26 cellular contexts compared by ENCODE assay signal in genomic region chr17:17029938-17030337, GRCh38. TPM values are rescaled to one million over a fixed set of nuclear protein-coding genes. Genes with fewer than 3 reads are reported as not detected.
DNase-seq lines count a peak whose midpoint lies in the region; ATAC-seq and TF ChIP-seq lines count a peak whose summit lies in the region.
"Had no signal": no experiment of that assay in that cellular context is flagged by ENCODE, and none has a peak within 500 bp of the region (broad histone marks: within the 10 kb centered on the region; RNA-seq: fewer than 3 reads in every experiment).

No MANE protein-coding gene starts in this region.

- CTCF ChIA-PET in SK-N-SH (lab: Yijun Ruan, JAX) (interaction anchor here (1.0 kb wide), 1 partner anchor 13 kb away, joined by 3 read pairs; no protein-coding TSS in a partner anchor), WTC11 (lab: Charles Lee) (interaction anchor here (1.2 to 3.2 kb wide), 2 partner anchors 11 to 112 kb away, joined by 7 to 23 read pairs; no protein-coding TSS in a partner anchor)

- H3K18ac ChIP-seq in mesenchymal stem cell (ENCODE audit: low read depth in 1 of 2, low read length in 2 of 2) = no peak overlapping the region

- H2BK15ac ChIP-seq in mesenchymal stem cell (ENCODE audit: low read depth, poor library complexity, severe bottlenecking) = peak overlapping the region; percentile 0

- H2AK5ac ChIP-seq in mesenchymal stem cell (ENCODE audit: low read length, severe bottlenecking) = no peak overlapping the region

- H3K27me3 ChIP-seq in SK-N-SH (ENCODE audit: insufficient read depth) (no peaks in the 10 kb centered on the region), mesenchymal stem cell (ENCODE audit: control insufficient read depth in 1 of 2, insufficient read depth in 1 of 2, low read length in 2 of 2) (no peaks in the 10 kb centered on the region)
- H3K27me3 ChIP-seq: MG63, ovary, right lobe of liver, upper lobe of left lung had no signal

- H3K4me3 Mint-ChIP-seq in WTC11 = no peak overlapping the region
- H3K4me3 Mint-ChIP-seq in stimulated activated memory B cell treated with anti-CD40 and anti-IgM and Interleukin-4, amounts not matched to agents 10 μg/mL and 1 μg/mL and 100 μg/mL, for 72 hours = no peak overlapping the region
- H3K4me3 Mint-ChIP-seq: activated naive CD8-positive, alpha-beta T cell treated with anti-CD3 and anti-CD28 coated beads for 36 hours; immature natural killer cell; T-helper 17 cell had no signal

- ATAC-seq in SK-N-SH treated with all-trans-retinoic acid at 6 μM for 48 hours = no peak
- ATAC-seq in WTC11 = no peak
- no peak for ATAC-seq in stimulated activated memory B cell treated with anti-CD40 and anti-IgM and Interleukin-4, amounts not matched to agents 10 μg/mL and 1 μg/mL and 100 μg/mL, for 72 hours
- ATAC-seq: right lobe of liver, T-helper 17 cell had no signal

- no peak overlapping the region for H3K23ac ChIP-seq in mesenchymal stem cell (ENCODE audit: low read length in 2 of 2)

- no peak overlapping the region for H2BK120ac ChIP-seq in mesenchymal stem cell (ENCODE audit: low read depth, low read length)

- WGBS in SK-N-SH (ENCODE audit: low lambda C conversion rate) = 90% methylated on average over 9 of the region's 9 CpGs
- 79% methylated on average over 9 of the region's 9 CpGs for WGBS in mesenchymal stem cell

- no peaks in the 10 kb centered on the region for H3K79me1 ChIP-seq in mesenchymal stem cell (replicated peaks; ENCODE audit: low read length, poor library complexity, severe bottlenecking)

- no peaks in the 10 kb centered on the region for H3K36me3 ChIP-seq in SK-N-SH (replicated peaks in 1 of 2; ENCODE audit: control insufficient read depth in 1 of 2, insufficient read depth in 2 of 2, low read length in 1 of 2)
- H3K36me3 ChIP-seq in mesenchymal stem cell (ENCODE audit: control insufficient read depth in 1 of 2, insufficient read depth in 2 of 2, low read depth in 1 of 2, low read length in 2 of 2) = no peaks in the 10 kb centered on the region
- H3K36me3 ChIP-seq: left ventricle myocardium inferior, MG63, ovary, right lobe of liver, upper lobe of left lung had no signal

- no peaks in the 10 kb centered on the region for H3K36me3 Mint-ChIP-seq in WTC11
- H3K36me3 Mint-ChIP-seq in stimulated activated memory B cell treated with anti-CD40 and anti-IgM and Interleukin-4, amounts not matched to agents 10 μg/mL and 1 μg/mL and 100 μg/mL, for 72 hours = no peaks in the 10 kb centered on the region
- H3K36me3 Mint-ChIP-seq: activated naive CD8-positive, alpha-beta T cell treated with anti-CD3 and anti-CD28 coated beads for 36 hours; immature natural killer cell had no signal

- no peaks in the 10 kb centered on the region for H3K9me2 ChIP-seq in SK-N-SH

- H4K20me1 ChIP-seq in SK-N-SH (ENCODE audit: insufficient read depth) = no peaks in the 10 kb centered on the region

- H4K8ac ChIP-seq in mesenchymal stem cell (ENCODE audit: low read length) = no peak overlapping the region

- peak overlapping the region; percentile 72; the same call in 1 of the 2 replicates for H3K27ac Mint-ChIP-seq in WTC11
- H3K27ac Mint-ChIP-seq in stimulated activated memory B cell treated with anti-CD40 and anti-IgM and Interleukin-4, amounts not matched to agents 10 μg/mL and 1 μg/mL and 100 μg/mL, for 72 hours = peak overlapping the region; percentile 66
- H3K27ac Mint-ChIP-seq: activated T-helper 2 cell treated with anti-CD3 and anti-CD28 coated beads, Interferon-gamma antibody, Interleukin-2, Interleukin-4, amounts not matched to agents 10 μg/mL and 5 μg/mL and 100 μg/mL, durations not matched to agents 14 hours and 24 hours and 36 hours; immature natural killer cell; T-helper 17 cell had no signal

- H3K27ac ChIP-seq in SK-N-SH (ENCODE audit: low read depth in 2 of 2, low read length in 1 of 2) = peak overlapping the region in 1 of 2 experiments; percentile 96; a peak in 2 of 4 replicates
- no peak overlapping the region for H3K27ac ChIP-seq in mesenchymal stem cell (ENCODE audit: low read length, poor library complexity, severe bottlenecking)
- H3K27ac ChIP-seq: left ventricle myocardium inferior, ovary, right lobe of liver, upper lobe of left lung had no signal

- H3K9me3 ChIP-seq in SK-N-SH = no peaks in the 10 kb centered on the region
- H3K9me3 ChIP-seq in mesenchymal stem cell (ENCODE audit: control insufficient read depth, low read length) = no peaks in the 10 kb centered on the region
- H3K9me3 ChIP-seq: left ventricle myocardium inferior, MG63, ovary, right lobe of liver, upper lobe of left lung had no signal

- POLR2A ChIA-PET in SK-N-SH (lab: Yijun Ruan, JAX) (no interaction called here), WTC11 (lab: Charles Lee) (no interaction called here)

- no peak overlapping the region for H2BK5ac ChIP-seq in mesenchymal stem cell (ENCODE audit: low read depth, low read length, poor library complexity, severe bottlenecking)

- H3K4me3 ChIP-seq in SK-N-SH (ENCODE audit: low read depth in 2 of 2, low read length in 1 of 2) (no peak overlapping the region), mesenchymal stem cell (ENCODE audit: insufficient read depth in 1 of 2, low read depth in 1 of 2, low read length in 2 of 2) (no peak overlapping the region)
- H3K4me3 ChIP-seq: left ventricle myocardium inferior, MG63, ovary, right lobe of liver, upper lobe of left lung had no signal

- H4K91ac ChIP-seq in mesenchymal stem cell (ENCODE audit: low read length) = no peak overlapping the region

- no peak overlapping the region for H3K4ac ChIP-seq in mesenchymal stem cell (ENCODE audit: low read depth in 1 of 2, low read length in 2 of 2)

- H3K79me2 ChIP-seq in SK-N-SH (ENCODE audit: insufficient read depth) = no peaks in the 10 kb centered on the region

- TF ChIP-seq CTCF in SK-N-SH (IDR thresholded peaks at IDR 0.05) (no peak), WTC11 (IDR thresholded peaks at IDR 0.05) (no peak)

- H3K9me3 Mint-ChIP-seq in WTC11 = no peaks in the 10 kb centered on the region
- H3K9me3 Mint-ChIP-seq in stimulated activated memory B cell treated with anti-CD40 and anti-IgM and Interleukin-4, amounts not matched to agents 10 μg/mL and 1 μg/mL and 100 μg/mL, for 72 hours = no peaks in the 10 kb centered on the region
- H3K9me3 Mint-ChIP-seq: activated naive CD8-positive, alpha-beta T cell treated with anti-CD3 and anti-CD28 coated beads for 36 hours; activated T-helper 2 cell treated with anti-CD3 and anti-CD28 coated beads, Interferon-gamma antibody, Interleukin-2, Interleukin-4, amounts not matched to agents 10 μg/mL and 5 μg/mL and 100 μg/mL, durations not matched to agents 14 hours and 24 hours and 36 hours; immature natural killer cell had no signal

- H3K4me1 ChIP-seq in SK-N-SH (ENCODE audit: control insufficient read depth in 1 of 2, insufficient read depth in 2 of 2, low read depth in 1 of 2, low read length in 1 of 2) (peaks cover 9 to 60% of the 10 kb centered on the region in 2 experiments; a peak in 3 of 4 replicates), mesenchymal stem cell (ENCODE audit: control insufficient read depth, insufficient read depth, low read depth, low read length) (peaks cover 29% of the 10 kb centered on the region)

- H3K4me2 ChIP-seq in SK-N-SH (no peak overlapping the region), mesenchymal stem cell (ENCODE audit: low read length, poor library complexity, severe bottlenecking) (no peak overlapping the region)

- peak overlapping the region in 1 of 2 experiments; percentile 27 for H2BK12ac ChIP-seq in mesenchymal stem cell (ENCODE audit: low read length in 2 of 2)

- DNase-seq in SK-N-SH (peak; percentile 40), WTC11 (ENCODE audit: low spot score) (no peak), mesenchymal stem cell (no peak), KBM-7 (no peak), GDM1 (lab: John Stamatoyannopoulos, UW) (no peak)
- DNase-seq in central memory CD4-positive, alpha-beta T cell = no peak
- DNase-seq: activated naive CD8-positive, alpha-beta T cell treated with anti-CD3 and anti-CD28 coated beads for 36 hours; cerebellar nuclear complex; EL; erythroblast; foreskin fibroblast; immature natural killer cell; left ventricle myocardium inferior; MG63; NCI-H1436; SIG-M5; T-helper 17 cell had no signal

- TF ChIP-seq RAD21 in SK-N-SH (IDR thresholded peaks at IDR 0.05; ENCODE audit: low read length) = no peak

- H3K4me1 Mint-ChIP-seq in WTC11 = peaks cover 35% of the 10 kb centered on the region
- H3K4me1 Mint-ChIP-seq in stimulated activated memory B cell treated with anti-CD40 and anti-IgM and Interleukin-4, amounts not matched to agents 10 μg/mL and 1 μg/mL and 100 μg/mL, for 72 hours = peaks cover 27% of the 10 kb centered on the region
- H3K4me1 Mint-ChIP-seq: activated naive CD8-positive, alpha-beta T cell treated with anti-CD3 and anti-CD28 coated beads for 36 hours; immature natural killer cell had no signal

- TF ChIP-seq EP300 in SK-N-SH (IDR thresholded peaks at IDR 0.05; ENCODE audit: borderline replicate concordance in 1 of 2, low read depth in 1 of 2, low read length in 1 of 2) = no peak

- H2AFZ ChIP-seq in SK-N-SH (ENCODE audit: low read depth) (no peak overlapping the region), mesenchymal stem cell (ENCODE audit: low read depth, low read length) (no peak overlapping the region)

- H3F3A ChIP-seq in SK-N-SH (replicated peaks; ENCODE audit: insufficient read depth) = no peaks in the 10 kb centered on the region

- no peak overlapping the region for H3K9ac ChIP-seq in SK-N-SH
- no peak overlapping the region for H3K9ac ChIP-seq in mesenchymal stem cell (ENCODE audit: low read length)

- H3K14ac ChIP-seq in mesenchymal stem cell (ENCODE audit: low read length in 2 of 2) = no peak overlapping the region

- no peaks in the 10 kb centered on the region for H3K27me3 Mint-ChIP-seq in WTC11 (ENCODE audit: low read depth)
- H3K27me3 Mint-ChIP-seq in stimulated activated memory B cell treated with anti-CD40 and anti-IgM and Interleukin-4, amounts not matched to agents 10 μg/mL and 1 μg/mL and 100 μg/mL, for 72 hours = peaks cover 20% of the 10 kb centered on the region
- H3K27me3 Mint-ChIP-seq: activated naive CD8-positive, alpha-beta T cell treated with anti-CD3 and anti-CD28 coated beads for 36 hours; T-helper 17 cell had no signal

- in situ Hi-C loops in KBM-7 (cut with MboI; ENCODE audit: low pct_unique_long_range_greater_than_20kb, low sequenced_read_pairs) = no loop called here

TF ChIP-seq in SK-N-SH, 30 proteins besides CTCF, POLR2A, EP300 and RAD21 (continues in another document):
- TF ChIP-seq ELF1 (IDR thresholded peaks at IDR 0.05) = no peak

TF ChIP-seq in WTC11, 78 proteins besides CTCF, POLR2A, EP300 and RAD21 (continues in another document):
- TF ChIP-seq HMGA2 (CRISPR knock-in tag; IDR thresholded peaks at IDR 0.05) = no peak

RNA-seq across cellular contexts. Expression of gene MPRIP, which starts 12.3 kb away (rescaled TPM):
- polyA plus RNA-seq in SK-N-SH (2012; rRNA removed) = 64.4 and 69.8 TPM in 2 replicates
- polyA plus RNA-seq in SK-N-SH (2012; cell fraction: cytosol; rRNA removed) = 48.5 and 56.7 TPM in 2 replicates
- 85.3 and 87.9 TPM in 2 replicates for polyA plus RNA-seq in SK-N-SH (2012; cell fraction: nucleus; rRNA removed)
- total RNA-seq in WTC11 (2021) = 127 to 140 TPM (median 136 TPM) in 3 replicates
- 112 TPM for polyA plus RNA-seq in mesenchymal stem cell (2013, experiment 1 of 2)
- polyA plus RNA-seq in mesenchymal stem cell (2013, experiment 2 of 2) = 112 TPM

RNA-seq across cellular contexts. Expression of gene TNFRSF13B, which starts 58.0 kb away (rescaled TPM):
- polyA plus RNA-seq in SK-N-SH (2012; rRNA removed) = not detected in 2 replicates
- polyA plus RNA-seq in SK-N-SH (2012; cell fraction: cytosol; rRNA removed) = not detected in 2 replicates
- polyA plus RNA-seq in SK-N-SH (2012; cell fraction: nucleus; rRNA removed) = not detected in 2 replicates
- 0.18 TPM in 2 of 3 replicates, not detected in the other for total RNA-seq in WTC11 (2021)
- polyA plus RNA-seq in mesenchymal stem cell (2013, experiment 1 of 2) = not detected
- polyA plus RNA-seq in mesenchymal stem cell (2013, experiment 2 of 2) = not detected
- total RNA-seq: A172, astrocyte, left ventricle myocardium inferior, ovary had no signal
- polyA plus RNA-seq: BJ, immature natural killer cell had no signal
